8 cellular contexts compared by ENCODE assay signal in the genomic region with DNA sequence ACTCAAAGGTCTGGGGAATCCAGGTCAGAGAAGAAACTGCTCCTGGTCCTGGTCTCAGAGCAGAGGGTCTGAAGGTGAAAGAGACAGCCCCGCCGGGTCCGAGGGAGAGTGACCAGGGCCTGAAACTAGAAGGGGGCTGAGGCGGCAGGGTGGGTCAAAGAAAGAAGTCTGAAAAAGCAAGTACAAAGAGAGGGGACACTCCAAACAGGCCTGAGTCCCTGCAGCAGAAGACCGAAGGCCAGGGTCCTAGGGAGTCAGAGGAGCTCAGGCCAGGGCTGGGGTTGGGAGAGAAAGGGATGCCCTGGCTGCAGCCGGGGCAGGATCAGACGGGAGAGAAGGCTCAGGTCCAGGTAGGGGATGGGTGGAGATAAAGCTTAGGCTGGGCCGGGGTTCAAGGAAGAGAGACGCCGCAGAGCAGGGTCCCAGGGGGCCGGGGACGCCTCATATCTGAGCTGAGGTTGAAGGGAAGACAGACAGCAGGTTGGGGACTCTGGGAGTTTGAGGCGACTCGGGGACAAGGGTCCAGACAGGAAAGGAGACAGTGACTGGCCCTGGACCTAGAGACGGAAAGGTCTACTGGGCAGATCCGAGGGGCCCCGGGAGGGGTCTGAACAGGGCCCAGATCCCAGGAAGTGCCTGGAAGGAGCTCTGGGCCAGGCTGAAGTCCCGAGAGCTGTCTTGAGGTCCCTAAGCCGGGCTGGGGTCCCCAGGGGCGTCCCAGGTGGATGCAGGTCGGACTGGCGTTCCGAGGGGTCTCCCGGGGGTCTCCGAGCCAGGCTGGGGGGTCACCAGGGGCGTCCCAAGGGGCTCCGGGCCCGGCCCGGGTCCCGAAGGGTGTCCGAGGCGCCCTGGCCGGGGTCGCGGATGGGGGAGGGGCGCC. TPM values are rescaled to one million over a fixed set of nuclear protein-coding genes. Genes with fewer than 3 reads are reported as not detected.
DNase-seq lines count a peak whose midpoint lies in the region; ATAC-seq and TF ChIP-seq lines count a peak whose summit lies in the region.

No MANE protein-coding gene starts in this region.

- H3K27ac Mint-ChIP-seq in activated naive CD4-positive, alpha-beta T cell treated with anti-CD3 and anti-CD28 coated beads for 36 hours, result peak overlapping the region; percentile 87

- no peak for TF ChIP-seq CTCF in foreskin keratinocyte (conservative IDR thresholded peaks at IDR 0.05)

- ATAC-seq in foreskin keratinocyte, result no peak
- ATAC-seq in HG03108 (IDR thresholded peaks at IDR 0.05; ENCODE audit: unreplicated experiment), result no peak
- ATAC-seq in GM18858 (IDR thresholded peaks at IDR 0.05; ENCODE audit: unreplicated experiment), result no peak
- no peak for ATAC-seq in GM18517 (IDR thresholded peaks at IDR 0.05; ENCODE audit: unreplicated experiment)

- no peaks in the 10 kb centered on the region for H3K27me3 ChIP-seq in foreskin keratinocyte

- H3K27me3 Mint-ChIP-seq in activated naive CD4-positive, alpha-beta T cell treated with anti-CD3 and anti-CD28 coated beads for 36 hours (ENCODE audit: low read depth), result no peaks in the 10 kb centered on the region

- H3K4me3 Mint-ChIP-seq in activated naive CD4-positive, alpha-beta T cell treated with anti-CD3 and anti-CD28 coated beads for 36 hours, result peak overlapping the region; percentile 94

- no peak for DNase-seq in activated naive CD4-positive, alpha-beta T cell treated with anti-CD3 and anti-CD28 coated beads for 36 hours
- DNase-seq in activated naive CD4-positive, alpha-beta T cell treated with anti-CD3 and anti-CD28 coated beads, Interleukin-2, amount 50 U/mL, for 16 hours, result no peak
- DNase-seq in activated CD4-positive, alpha-beta T cell treated with anti-CD3 and anti-CD28 coated beads, Interleukin-2, amount 50 U/mL, for 1 hour, result peak; percentile 8
- DNase-seq in foreskin keratinocyte (no peak), skeletal muscle cell (ENCODE audit: low read depth) (no peak)

- H3K4me1 Mint-ChIP-seq in activated naive CD4-positive, alpha-beta T cell treated with anti-CD3 and anti-CD28 coated beads for 36 hours (ENCODE audit: low read depth), result peaks cover 39% of the 10 kb centered on the region

- intact Hi-C loops in activated naive CD4-positive, alpha-beta T cell treated with anti-CD3 and anti-CD28 coated beads for 36 hours (cut with micrococcal nuclease), result loop anchor here (10.0 kb wide), 1 partner anchor 226 kb away; a partner anchor contains a TSS

- peaks cover 6% of the 10 kb centered on the region for H3K36me3 Mint-ChIP-seq in activated naive CD4-positive, alpha-beta T cell treated with anti-CD3 and anti-CD28 coated beads for 36 hours (ENCODE audit: low read depth)

- H3K4me3 ChIP-seq in skeletal muscle cell (ENCODE audit: low read depth, low read length), result peak overlapping the region; percentile 91

- peak overlapping the region; percentile 82 for H3K27ac ChIP-seq in foreskin keratinocyte

- CTCF ChIA-PET in activated naive CD4-positive, alpha-beta T cell treated with anti-CD3 and anti-CD28 coated beads for 36 hours (lab: Charles Lee), result no interaction called here

- no peaks in the 10 kb centered on the region for H3K4me1 ChIP-seq in foreskin keratinocyte

- no peaks in the 10 kb centered on the region for H3K9me3 Mint-ChIP-seq in activated naive CD4-positive, alpha-beta T cell treated with anti-CD3 and anti-CD28 coated beads for 36 hours

RNA-seq across cellular contexts. Expression of a gene that starts 0.8 kb away (rescaled TPM):
- total RNA-seq in activated naive CD4-positive, alpha-beta T cell treated with anti-CD3 and anti-CD28 coated beads for 36 hours, result 10 to 100 TPM; 30.6 to 31.3 TPM
- total RNA-seq in foreskin keratinocyte, result 18.9 and 24.4 TPM in 2 replicates
- 23.9 and 26.1 TPM in 2 replicates for polyA plus RNA-seq in foreskin keratinocyte

RNA-seq across cellular contexts. Expression of a gene that starts 54.4 kb away (rescaled TPM):
- total RNA-seq in activated naive CD4-positive, alpha-beta T cell treated with anti-CD3 and anti-CD28 coated beads for 36 hours, result not detected
- not detected in 2 replicates for total RNA-seq in foreskin keratinocyte
- 0.06 TPM in 1 of 2 replicates, not detected in the other for polyA plus RNA-seq in foreskin keratinocyte
